Comparison of ENCODE assay signal across 15 cellular contexts in the genomic region with DNA sequence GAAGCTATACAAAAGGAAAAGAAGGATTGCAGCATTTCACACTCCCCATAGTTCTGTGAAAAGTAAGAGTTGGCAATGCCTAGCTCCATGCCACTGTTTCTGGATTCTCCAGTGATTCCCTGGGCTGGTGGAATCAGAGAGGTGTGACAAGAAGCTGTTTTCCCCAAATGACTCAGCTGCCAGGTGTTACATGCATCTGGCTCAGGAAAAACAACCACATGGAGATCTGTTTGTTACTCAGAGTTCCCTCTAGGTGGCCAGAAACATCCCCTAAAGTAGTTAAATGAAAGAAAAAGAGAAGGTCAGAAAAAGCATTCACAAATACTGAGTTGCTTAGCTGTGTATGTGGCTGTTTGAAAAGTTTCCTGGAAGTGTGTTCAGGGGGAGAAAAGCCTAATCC.
DNase-seq lines count a peak whose midpoint lies in the region; ATAC-seq, FAIRE-seq and TF ChIP-seq lines count a peak whose summit lies in the region.
"Had no signal": no experiment of that assay in that cellular context is flagged by ENCODE, and none has a peak within 500 bp of the region (broad histone marks: within the 10 kb centered on the region; RNA-seq: fewer than 3 reads in every experiment).

No MANE protein-coding gene starts in this region.

- TF ChIP-seq CTCF in D721Med (IDR thresholded peaks at IDR 0.05; ENCODE audit: insufficient read depth, missing control alignments), result peak; percentile 5
- TF ChIP-seq CTCF in bronchial epithelial cell (IDR thresholded peaks at IDR 0.05; ENCODE audit: insufficient read depth, low read length, severe bottlenecking), result no peak
- no peak for TF ChIP-seq CTCF in ascending aorta (IDR thresholded peaks at IDR 0.05)
- TF ChIP-seq CTCF in ovary (IDR thresholded peaks at IDR 0.05), result no peak

- H3K27ac ChIP-seq in ascending aorta (no peak overlapping the region), ovary (no peak overlapping the region)

- no peak for DNase-seq in D721Med (ENCODE audit: insufficient read length, low spot score)
- peak; percentile 37 for DNase-seq in bronchial epithelial cell (ENCODE audit: low read depth)
- DNase-seq in ascending aorta (ENCODE audit: low spot score in 2 of 2), result no peak
- no peak for DNase-seq in dermis blood vessel endothelial cell
- DNase-seq in ovary, result no peak
- no peak for DNase-seq in activated T-cell treated with anti-CD3 and anti-CD28 coated beads, Interleukin-2, amount 50 U/mL, for 4 hours
- DNase-seq: activated CD8-positive, alpha-beta memory T cell treated with anti-CD3 and anti-CD28 coated beads for 24 hours; activated naive CD8-positive, alpha-beta T cell treated with anti-CD3 and anti-CD28 coated beads, Interleukin-2, amount 10 ng/mL, durations not matched to agents 7 days and 5 days; effector CD8-positive, alpha-beta T cell; GDM1; midbrain; NCI-H748 treated with DMSO at 0.1 percent for 48 hours; substantia nigra had no signal

- no peaks in the 10 kb centered on the region for H3K4me1 ChIP-seq in ascending aorta
- H3K4me1 ChIP-seq in ovary (ENCODE audit: insufficient read depth), result no peaks in the 10 kb centered on the region

- no peaks in the 10 kb centered on the region for H3K9me3 Mint-ChIP-seq in activated T-cell treated with anti-CD3 and anti-CD28 coated beads, Interleukin-2, amount 50 U/mL, for 4 hours
- H3K9me3 Mint-ChIP-seq: activated naive CD8-positive, alpha-beta T cell treated with anti-CD3 and anti-CD28 coated beads, Interleukin-2, amount 10 ng/mL, durations not matched to agents 7 days and 5 days had no signal

- FAIRE-seq in D721Med (lab: Jason Lieb, UNC), result peak; percentile 32
- no peak for FAIRE-seq in bronchial epithelial cell (lab: Jason Lieb, UNC)

- ATAC-seq in GM19023 (IDR thresholded peaks at IDR 0.05; ENCODE audit: unreplicated experiment) (peak; percentile 51), HG03469 (IDR thresholded peaks at IDR 0.05; ENCODE audit: unreplicated experiment) (peak; percentile 42)
- ATAC-seq in activated T-cell treated with anti-CD3 and anti-CD28 coated beads, Interleukin-2, amount 50 U/mL, for 4 hours, result no peak

- no peaks in the 10 kb centered on the region for H3K36me3 Mint-ChIP-seq in activated T-cell treated with anti-CD3 and anti-CD28 coated beads, Interleukin-2, amount 50 U/mL, for 4 hours (ENCODE audit: insufficient read depth)
- H3K36me3 Mint-ChIP-seq: activated naive CD8-positive, alpha-beta T cell treated with anti-CD3 and anti-CD28 coated beads, Interleukin-2, amount 10 ng/mL, durations not matched to agents 7 days and 5 days had no signal

- no peaks in the 10 kb centered on the region for H3K4me1 Mint-ChIP-seq in activated T-cell treated with anti-CD3 and anti-CD28 coated beads, Interleukin-2, amount 50 U/mL, for 4 hours (ENCODE audit: low read depth)
- H3K4me1 Mint-ChIP-seq: activated naive CD8-positive, alpha-beta T cell treated with anti-CD3 and anti-CD28 coated beads, Interleukin-2, amount 10 ng/mL, durations not matched to agents 7 days and 5 days had no signal

- H3K27me3 ChIP-seq in bronchial epithelial cell (ENCODE audit: control insufficient read depth, insufficient read depth, low read length) (no peaks in the 10 kb centered on the region), ascending aorta (no peaks in the 10 kb centered on the region), ovary (no peaks in the 10 kb centered on the region)

- H3K4me3 Mint-ChIP-seq in activated T-cell treated with anti-CD3 and anti-CD28 coated beads, Interleukin-2, amount 50 U/mL, for 4 hours, result no peak overlapping the region
- H3K4me3 Mint-ChIP-seq: activated naive CD8-positive, alpha-beta T cell treated with anti-CD3 and anti-CD28 coated beads, Interleukin-2, amount 10 ng/mL, durations not matched to agents 7 days and 5 days had no signal

- intact Hi-C loops in ascending aorta (cut with DNase I) (no loop called here), ovary (cut with DNase I) (no loop called here)

- H3K27me3 Mint-ChIP-seq in activated T-cell treated with anti-CD3 and anti-CD28 coated beads, Interleukin-2, amount 50 U/mL, for 4 hours (ENCODE audit: low read depth), result peaks cover 18% of the 10 kb centered on the region

- no peaks in the 10 kb centered on the region for H3K36me3 ChIP-seq in bronchial epithelial cell (ENCODE audit: control insufficient read depth, insufficient read depth, low read length)
- no peaks in the 10 kb centered on the region for H3K36me3 ChIP-seq in ascending aorta
- no peaks in the 10 kb centered on the region for H3K36me3 ChIP-seq in ovary

- TF ChIP-seq EP300 in ovary (IDR thresholded peaks at IDR 0.05), result no peak

- no peak overlapping the region for H3K4me3 ChIP-seq in bronchial epithelial cell (ENCODE audit: low read depth, low read length)
- no peak overlapping the region for H3K4me3 ChIP-seq in ascending aorta
- no peak overlapping the region for H3K4me3 ChIP-seq in ovary

- TF ChIP-seq POLR2A in ovary (IDR thresholded peaks at IDR 0.05), result no peak

- H3K9me3 ChIP-seq in ascending aorta (no peaks in the 10 kb centered on the region), ovary (no peaks in the 10 kb centered on the region)

Comparison
In these comparisons a context has a peak if more than half of its experiments do, and no peak if none do; other contexts are left out.
1. ATAC-seq: peak in GM19023 (single experiment) and HG03469 (single experiment); none in activated T-cell treated with anti-CD3 and anti-CD28 coated beads, Interleukin-2, amount 50 U/mL, for 4 hours (0 of 2).